8 cellular contexts compared by ENCODE assay signal in the genomic region with DNA sequence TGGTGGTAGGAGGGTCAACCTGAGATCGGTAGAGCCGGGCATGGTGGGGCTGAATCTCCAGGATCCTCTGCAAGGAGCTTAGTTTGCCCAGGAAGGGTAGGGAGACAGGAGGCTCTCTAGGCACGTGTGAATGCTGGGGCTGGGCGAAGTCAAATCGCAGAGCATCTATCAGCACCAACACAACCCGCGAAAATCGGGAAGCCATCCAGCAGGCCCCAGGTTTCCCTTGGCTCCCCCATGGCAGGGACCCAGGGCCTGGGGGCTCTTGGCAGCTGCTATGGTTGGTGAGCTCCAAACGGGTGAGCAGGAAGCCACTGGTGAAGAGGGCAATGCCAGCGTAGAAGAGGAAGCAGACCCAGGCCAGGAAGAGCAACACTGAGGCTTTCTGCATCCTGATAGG. TPM values are rescaled to one million over a fixed set of nuclear protein-coding genes. Genes with fewer than 3 reads are reported as not detected.
DNase-seq lines count a peak whose midpoint lies in the region; ATAC-seq and TF ChIP-seq lines count a peak whose summit lies in the region.

No MANE protein-coding gene starts in this region.

- H4K91ac ChIP-seq in neuronal stem cell (ENCODE audit: low read depth, low read length, poor library complexity): no peak overlapping the region

- H3K36me3 ChIP-seq in neuronal stem cell (replicated peaks in 1 of 2; ENCODE audit: control insufficient read depth in 2 of 2, insufficient read depth in 2 of 2, low read length in 2 of 2): peaks cover 24 to 51% of the 10 kb centered on the region in 2 donors

- WGBS in neuronal stem cell (ENCODE audit: extremely low coverage in 2 of 2, insufficient read length in 2 of 2, insufficient replicate concordance in 1 of 2), 2 donors: no CpG with 5 or more reads among the region's 10 CpGs

- no peak for TF ChIP-seq POLR2A in NB4 (IDR thresholded peaks at IDR 0.05; ENCODE audit: extremely low read depth, insufficient read length)

- H3K23ac ChIP-seq in neuronal stem cell (ENCODE audit: low read depth, low read length, poor library complexity): no peak overlapping the region

- H3K27me3 ChIP-seq in neuronal stem cell (ENCODE audit: control insufficient read depth in 3 of 3, insufficient read depth in 3 of 3, low read depth in 1 of 3, low read length in 3 of 3): no peaks in the 10 kb centered on the region

- no peak overlapping the region for H2BK12ac ChIP-seq in neuronal stem cell (ENCODE audit: low read length)

- H3K27ac Mint-ChIP-seq in central memory CD8-positive, alpha-beta T cell (ENCODE audit: low read depth): peak overlapping the region; percentile 93

- no peak overlapping the region for H2AK5ac ChIP-seq in neuronal stem cell (ENCODE audit: low read depth, low read length)

- peak overlapping the region; percentile 82 for H3K4me3 Mint-ChIP-seq in central memory CD8-positive, alpha-beta T cell

- no peak overlapping the region for H3K18ac ChIP-seq in neuronal stem cell (ENCODE audit: low read length)

- no peak overlapping the region for H2BK5ac ChIP-seq in neuronal stem cell (ENCODE audit: low read length)

- H3K9me3 ChIP-seq in neuronal stem cell (replicated peaks in 1 of 2; ENCODE audit: control insufficient read depth in 2 of 2, insufficient read depth in 1 of 2, low read depth in 1 of 2, low read length in 2 of 2): no peaks in the 10 kb centered on the region

- H4K8ac ChIP-seq in neuronal stem cell (ENCODE audit: low read depth, low read length): peak overlapping the region; percentile 84

- H3K27me3 Mint-ChIP-seq in central memory CD8-positive, alpha-beta T cell: no peaks in the 10 kb centered on the region

- H3K79me1 ChIP-seq in neuronal stem cell (ENCODE audit: low read depth, low read length): peaks cover 7% of the 10 kb centered on the region

- ATAC-seq in central memory CD8-positive, alpha-beta T cell (replicated peaks; ENCODE audit: extremely low read depth, poor library complexity, severe bottlenecking): no peak
- no peak for ATAC-seq in HG02571 (IDR thresholded peaks at IDR 0.05; ENCODE audit: unreplicated experiment)

- H3K4ac ChIP-seq in neuronal stem cell (ENCODE audit: low read length): no peak overlapping the region

- H2AFZ ChIP-seq in neuronal stem cell (ENCODE audit: low read length): no peak overlapping the region

- no peak overlapping the region for H3K4me2 ChIP-seq in neuronal stem cell (ENCODE audit: insufficient read depth, low read length, poor library complexity, severe bottlenecking)

- H3K4me3 ChIP-seq in NB4 (ENCODE audit: low read depth, low read length) (peak overlapping the region; percentile 92), neuronal stem cell (ENCODE audit: low read length in 2 of 2) (peak overlapping the region in 1 of 2 donors; percentile 85)

- H3K9me3 Mint-ChIP-seq in central memory CD8-positive, alpha-beta T cell: no peaks in the 10 kb centered on the region

- no peak overlapping the region for H3K14ac ChIP-seq in neuronal stem cell (ENCODE audit: low read length)

- no peak overlapping the region for H3K27ac ChIP-seq in neuronal stem cell (replicated peaks; ENCODE audit: low read length)

- H3K4me1 ChIP-seq in neuronal stem cell (ENCODE audit: control insufficient read depth in 2 of 2, insufficient read depth in 1 of 2, low read depth in 1 of 2, low read length in 2 of 2): peaks cover 0 to 2% of the 10 kb centered on the region in 2 donors

- H3K36me3 Mint-ChIP-seq in central memory CD8-positive, alpha-beta T cell (ENCODE audit: insufficient read depth): peaks cover 19% of the 10 kb centered on the region

- no peak overlapping the region for H2BK15ac ChIP-seq in neuronal stem cell (ENCODE audit: low read length)

- H2BK120ac ChIP-seq in neuronal stem cell (ENCODE audit: low read depth, low read length): no peak overlapping the region

- TF ChIP-seq CTCF in NB4 (IDR thresholded peaks at IDR 0.05; ENCODE audit: low read depth, low read length): no peak

- DNase-seq in SIG-M5 treated with dmso at 0.1 percent for 504 hours (lab: John Stamatoyannopoulos, UW; ENCODE audit: unreplicated experiment) (peak; percentile 44), SIG-M5 (lab: John Stamatoyannopoulos, UW) (no peak), NB4 (ENCODE audit: low read depth) (peak; percentile 25), neuronal stem cell (ENCODE audit: low spot score) (no peak), mesenteric fat pad (ENCODE audit: low spot score) (no peak), NCI-H1694 treated with DMSO at 0.1 percent for 48 hours (lab: John Stamatoyannopoulos, UW) (no peak)
- no peak for DNase-seq in central memory CD8-positive, alpha-beta T cell (ENCODE audit: low spot score in 2 of 2)

- peaks cover 22% of the 10 kb centered on the region for H3K4me1 Mint-ChIP-seq in central memory CD8-positive, alpha-beta T cell

- H3K9ac ChIP-seq in neuronal stem cell (ENCODE audit: low read depth, low read length, poor library complexity): peak overlapping the region; percentile 3

RNA-seq across cellular contexts. Expression of a gene that starts 1.2 kb away (rescaled TPM):
- 9.3 TPM for polyA plus RNA-seq in neuronal stem cell (2013, experiment 1 of 2)
- 9.1 TPM for polyA plus RNA-seq in neuronal stem cell (2013, experiment 2 of 2)
- total RNA-seq in mesenteric fat pad: 15.2 TPM

RNA-seq across cellular contexts. Expression of a gene that starts 7.8 kb away (rescaled TPM):
- polyA plus RNA-seq in neuronal stem cell (2013, experiment 1 of 2): 135 TPM
- polyA plus RNA-seq in neuronal stem cell (2013, experiment 2 of 2): 135 TPM
- total RNA-seq in mesenteric fat pad: 95.4 TPM

RNA-seq across cellular contexts. Expression of a gene that starts 15.4 kb away (rescaled TPM):
- 61.9 TPM for polyA plus RNA-seq in neuronal stem cell (2013, experiment 1 of 2)
- 57.5 TPM for polyA plus RNA-seq in neuronal stem cell (2013, experiment 2 of 2)
- 11.3 TPM for total RNA-seq in mesenteric fat pad

RNA-seq across cellular contexts. Expression of a gene that starts 20.5 kb away (rescaled TPM):
- polyA plus RNA-seq in neuronal stem cell (2013, experiment 1 of 2): 22.3 TPM
- polyA plus RNA-seq in neuronal stem cell (2013, experiment 2 of 2): 22.3 TPM
- 27.7 TPM for total RNA-seq in mesenteric fat pad

RNA-seq across cellular contexts. Expression of a gene that starts 22.8 kb away (rescaled TPM):
- polyA plus RNA-seq in neuronal stem cell (2013, experiment 1 of 2): 97.4 TPM
- polyA plus RNA-seq in neuronal stem cell (2013, experiment 2 of 2): 97.3 TPM
- total RNA-seq in mesenteric fat pad: 280 TPM

Comparison
In these comparisons a context has a peak if more than half of its experiments do, and no peak if none do; other contexts are left out.
1. DNase-seq: peak in SIG-M5 treated with dmso at 0.1 percent for 504 hours (single experiment) and NB4 (single experiment); none in SIG-M5 (single experiment), central memory CD8-positive, alpha-beta T cell (0 of 2), neuronal stem cell (single experiment), mesenteric fat pad (single experiment) and NCI-H1694 treated with DMSO at 0.1 percent for 48 hours (single experiment).